25 cellular contexts compared by ENCODE assay signal in genomic region chr2:232903989-232904388, GRCh38. TPM values are rescaled to one million over a fixed set of nuclear protein-coding genes. Genes with fewer than 3 reads are reported as not detected.
A peak's percentile ranks its signal among the peaks of the same experiment; 100 is the strongest.
DNase-seq lines count a peak whose midpoint lies in the region; ATAC-seq, FAIRE-seq and TF ChIP-seq lines count a peak whose summit lies in the region.
"Had no signal": no experiment of that assay in that cellular context is flagged by ENCODE, and none has a peak within 500 bp of the region (broad histone marks: within the 10 kb centered on the region; RNA-seq: fewer than 3 reads in every experiment).

No MANE protein-coding gene starts in this region.

- no TSS peak for BruUV-seq in Panc1 (replicated peaks; lab: Mats Ljungman, UMichigan)

- peaks cover 9% of the 10 kb centered on the region for H3K4me1 Mint-ChIP-seq in endodermal cell
- H3K4me1 Mint-ChIP-seq: T-cell had no signal

- intact Hi-C loops in cardiac septum (cut with DNase I): loop anchor here (1.0 kb wide), 1 partner anchor 30 kb away; no protein-coding TSS in a partner anchor
- intact Hi-C loops in Right ventricle myocardium superior (cut with DNase I): no loop called here
- intact Hi-C loops in Panc1 (cut with micrococcal nuclease; ENCODE audit: unreplicated experiment): no loop called here
- intact Hi-C loops in stomach (cut with DNase I; ENCODE audit: low total_unique reads): no loop called here

- no peak overlapping the region for H3K4me3 ChIP-seq in Panc1 (ENCODE audit: low read depth in 2 of 2, low read length in 2 of 2)
- no peak overlapping the region for H3K4me3 ChIP-seq in endodermal cell (ENCODE audit: low read length)
- no peak overlapping the region for H3K4me3 ChIP-seq in stomach
- H3K4me3 ChIP-seq: MG63, Peyer's patch had no signal

- no peak for ATAC-seq in Right ventricle myocardium superior (ENCODE audit: poor library complexity)
- no peak for ATAC-seq in Panc1
- ATAC-seq: CD8-positive, alpha-beta T cell; T-cell had no signal

- H3K36me3 ChIP-seq in Panc1 (ENCODE audit: control insufficient read depth, insufficient read depth, low read length) (no peaks in the 10 kb centered on the region), endodermal cell (ENCODE audit: control insufficient read depth, insufficient read depth, low read length) (no peaks in the 10 kb centered on the region), stomach (no peaks in the 10 kb centered on the region)
- H3K36me3 ChIP-seq: MG63, Peyer's patch had no signal

- H3K27me3 ChIP-seq in Panc1 (ENCODE audit: control insufficient read depth, insufficient read depth, low read length): no peaks in the 10 kb centered on the region
- H3K27me3 ChIP-seq in endodermal cell (ENCODE audit: control insufficient read depth, insufficient read depth, low read length, poor library complexity, severe bottlenecking): peaks cover 21% of the 10 kb centered on the region
- H3K27me3 ChIP-seq in stomach: peaks cover 0 to 14% (median 0%) of the 10 kb centered on the region in 3 donors
- H3K27me3 ChIP-seq: MG63, Peyer's patch had no signal

- TF ChIP-seq POLR2A in stomach (IDR thresholded peaks at IDR 0.05): no peak

- H3K4me1 ChIP-seq in Panc1 (ENCODE audit: control insufficient read depth, insufficient read depth, low read length): peaks cover 35% of the 10 kb centered on the region
- peaks cover 3% of the 10 kb centered on the region for H3K4me1 ChIP-seq in endodermal cell (ENCODE audit: control insufficient read depth, insufficient read depth, low read length)
- H3K4me1 ChIP-seq in stomach: no peaks in the 10 kb centered on the region
- H3K4me1 ChIP-seq: Caco-2, Peyer's patch had no signal

- H3K9ac ChIP-seq in endodermal cell (ENCODE audit: extremely low read depth, low read length, poor library complexity, severe bottlenecking): no peak overlapping the region

- no peaks in the 10 kb centered on the region for H3K36me3 Mint-ChIP-seq in endodermal cell (ENCODE audit: low read depth)
- H3K36me3 Mint-ChIP-seq: CD8-positive, alpha-beta T cell; T-cell had no signal

- H3K27me3 Mint-ChIP-seq in endodermal cell (ENCODE audit: insufficient read depth): peaks cover 13% of the 10 kb centered on the region
- H3K27me3 Mint-ChIP-seq: T-cell had no signal

- 0 out of 2 replicates have a peak overlapping the region, but pooled peaks have one; percentile 19 for H3K27ac ChIP-seq in Panc1 (ENCODE audit: low read length)
- no peak overlapping the region for H3K27ac ChIP-seq in endodermal cell (ENCODE audit: low read depth, low read length)
- H3K27ac ChIP-seq in stomach: no peak overlapping the region
- H3K27ac ChIP-seq: Peyer's patch had no signal

- DNase-seq in cardiac septum (ENCODE audit: low spot score): peak; percentile 27
- DNase-seq in Right ventricle myocardium superior: no peak
- no peak for DNase-seq in Panc1 (ENCODE audit: low read depth, low spot score)
- DNase-seq in endodermal cell: peak; percentile 31
- DNase-seq in stomach: peak; percentile 8
- no peak for DNase-seq in RPMI8226
- DNase-seq in RCC 7860 (ENCODE audit: low spot score): no peak
- DNase-seq in SHP77 treated with DMSO at 0.1 percent for 48 hours (lab: John Stamatoyannopoulos, UW): no peak
- DNase-seq: C1 segment of cervical spinal cord; Caco-2; CD8-positive, alpha-beta T cell; GOT3; HCEC 1CT; IMR-90; KG1; MG63; NCI-H1417; NCI-H1694; NCI-H2029 treated with DMSO at 0.1 percent for 48 hours; NCI-H446 treated with DMSO at 0.1 percent for 48 hours; NCI-H526 treated with DMSO at 0.1 percent for 48 hours; Peyer's patch; SIG-M5; T-cell had no signal

- CTCF ChIA-PET in Panc1 (lab: Charles Lee): no interaction called here

- no peak for FAIRE-seq in RCC 7860 (lab: Jason Lieb, UNC)
- FAIRE-seq: G401.6 had no signal

- TF ChIP-seq EP300 in stomach (IDR thresholded peaks at IDR 0.05): no peak

- H3K9me3 ChIP-seq in Panc1 (ENCODE audit: control insufficient read depth, insufficient read depth, low read depth, low read length) (no peaks in the 10 kb centered on the region), endodermal cell (ENCODE audit: control insufficient read depth, low read length) (no peaks in the 10 kb centered on the region), stomach (no peaks in the 10 kb centered on the region)
- H3K9me3 ChIP-seq: Caco-2, MG63, Peyer's patch had no signal

- H3K9me3 Mint-ChIP-seq in endodermal cell: peaks cover 29% of the 10 kb centered on the region
- H3K9me3 Mint-ChIP-seq: CD8-positive, alpha-beta T cell; T-cell had no signal

- POLR2A ChIA-PET in Panc1 (lab: Charles Lee): no interaction called here

- 90 to 92% methylated on average over 8 to 9 of the region's 9 CpGs for WGBS in endodermal cell (ENCODE audit: insufficient coverage in 1 of 2, insufficient read length in 1 of 2), 2 experiments
- WGBS in stomach, 5 donors: 78 to 97% (median 83%) methylated on average over 8 to 9 of the region's 9 CpGs

- H3K27ac Mint-ChIP-seq in endodermal cell: no peak overlapping the region
- H3K27ac Mint-ChIP-seq: CD8-positive, alpha-beta T cell; T-cell had no signal

- in situ Hi-C loops in Panc1 (cut with HindIII; ENCODE audit: low pct_unique_long_range_greater_than_20kb, low sequenced_read_pairs): no loop called here

- TF ChIP-seq CTCF in Panc1 (IDR thresholded peaks at IDR 0.05): no peak
- TF ChIP-seq CTCF in endodermal cell (conservative IDR thresholded peaks at IDR 0.05): no peak
- no peak for TF ChIP-seq CTCF in stomach (IDR thresholded peaks at IDR 0.05)

- no peak overlapping the region for H3K4me3 Mint-ChIP-seq in endodermal cell
- H3K4me3 Mint-ChIP-seq: CD8-positive, alpha-beta T cell; T-cell had no signal

RNA-seq across cellular contexts. Expression of gene SNORC, which starts 33.9 kb away (rescaled TPM):
- total RNA-seq in cardiac septum (1.1 TPM), Right ventricle myocardium superior (0.70 TPM), Panc1 (2021; ENCODE audit: unreplicated experiment) (6.8 TPM), endodermal cell (1 to 10 TPM; 3.6 to 5.0 TPM), stomach (10 to 100 TPM in 2 of 5 donors, 1 to 10 TPM in 1, under 1 TPM in 1, not detected in 1; 0.55 to 23.8 (median 7.1) TPM)
- polyA plus RNA-seq in Panc1 (2012; ENCODE audit: insufficient read length): 9.5 TPM
- 1.00 TPM for polyA plus RNA-seq in endodermal cell (2013, experiment 1 of 2)
- polyA plus RNA-seq in endodermal cell (2013, experiment 2 of 2): 0.66 TPM
- polyA plus RNA-seq in stomach: 1 to 10 TPM; 2.1 to 7.5 (median 6.3) TPM

Comparison
In these comparisons a context has a peak if more than half of its experiments do, and no peak if none do; other contexts are left out.
1. DNase-seq: peak in cardiac septum (single experiment), endodermal cell (single experiment) and stomach (single experiment); none in Right ventricle myocardium superior (single experiment), Panc1 (single experiment), RPMI8226 (single experiment), RCC 7860 (single experiment) and SHP77 treated with DMSO at 0.1 percent for 48 hours (single experiment).